ENCODE assay signal across 1 cellular context in the genomic region with DNA sequence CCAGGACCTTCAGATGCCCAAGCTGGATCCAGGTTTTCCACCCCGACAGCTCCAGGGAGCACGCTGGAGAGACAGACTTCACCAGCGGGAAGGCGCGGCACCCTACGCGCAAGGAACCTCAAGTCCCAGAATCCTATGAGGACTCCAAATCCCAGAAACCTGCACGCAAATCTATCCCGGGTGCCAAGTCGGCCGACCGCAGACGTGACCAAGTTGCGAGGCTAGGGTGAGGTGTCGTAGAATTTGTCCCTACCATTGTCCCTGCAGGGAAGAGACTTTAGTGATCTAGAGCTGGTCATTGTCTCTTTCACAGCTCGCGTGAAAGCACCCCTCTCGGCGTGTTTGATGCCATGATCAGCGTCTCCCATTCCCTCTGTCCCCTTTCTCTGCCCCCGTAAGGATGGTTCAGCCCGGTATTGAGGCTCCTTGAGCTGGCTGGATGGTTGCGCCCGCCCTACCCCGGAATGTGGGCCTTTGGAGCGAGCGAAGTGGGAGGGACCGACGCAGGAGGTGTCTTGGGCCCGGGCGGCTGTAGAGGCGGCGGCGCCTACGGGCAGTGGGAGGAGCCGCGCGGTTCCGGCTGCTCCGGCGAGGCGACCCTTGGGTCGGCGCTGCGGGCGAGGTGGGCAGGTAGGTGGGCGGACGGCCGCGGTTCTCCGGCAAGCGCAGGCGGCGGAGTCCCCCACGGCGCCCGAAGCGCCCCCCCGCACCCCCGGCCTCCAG.
TF ChIP-seq lines count a peak whose summit lies in the region.

A gene (plus strand): TSS at position 501 of the 723 bp plus-strand sequence. CDS start 246 bp downstream, outside the sequence.

TF ChIP-seq in HepG2, 621 proteins besides CTCF, POLR2A, EP300 and RAD21 (continued from another document and continues in another):
- TF ChIP-seq, protein P1, sequence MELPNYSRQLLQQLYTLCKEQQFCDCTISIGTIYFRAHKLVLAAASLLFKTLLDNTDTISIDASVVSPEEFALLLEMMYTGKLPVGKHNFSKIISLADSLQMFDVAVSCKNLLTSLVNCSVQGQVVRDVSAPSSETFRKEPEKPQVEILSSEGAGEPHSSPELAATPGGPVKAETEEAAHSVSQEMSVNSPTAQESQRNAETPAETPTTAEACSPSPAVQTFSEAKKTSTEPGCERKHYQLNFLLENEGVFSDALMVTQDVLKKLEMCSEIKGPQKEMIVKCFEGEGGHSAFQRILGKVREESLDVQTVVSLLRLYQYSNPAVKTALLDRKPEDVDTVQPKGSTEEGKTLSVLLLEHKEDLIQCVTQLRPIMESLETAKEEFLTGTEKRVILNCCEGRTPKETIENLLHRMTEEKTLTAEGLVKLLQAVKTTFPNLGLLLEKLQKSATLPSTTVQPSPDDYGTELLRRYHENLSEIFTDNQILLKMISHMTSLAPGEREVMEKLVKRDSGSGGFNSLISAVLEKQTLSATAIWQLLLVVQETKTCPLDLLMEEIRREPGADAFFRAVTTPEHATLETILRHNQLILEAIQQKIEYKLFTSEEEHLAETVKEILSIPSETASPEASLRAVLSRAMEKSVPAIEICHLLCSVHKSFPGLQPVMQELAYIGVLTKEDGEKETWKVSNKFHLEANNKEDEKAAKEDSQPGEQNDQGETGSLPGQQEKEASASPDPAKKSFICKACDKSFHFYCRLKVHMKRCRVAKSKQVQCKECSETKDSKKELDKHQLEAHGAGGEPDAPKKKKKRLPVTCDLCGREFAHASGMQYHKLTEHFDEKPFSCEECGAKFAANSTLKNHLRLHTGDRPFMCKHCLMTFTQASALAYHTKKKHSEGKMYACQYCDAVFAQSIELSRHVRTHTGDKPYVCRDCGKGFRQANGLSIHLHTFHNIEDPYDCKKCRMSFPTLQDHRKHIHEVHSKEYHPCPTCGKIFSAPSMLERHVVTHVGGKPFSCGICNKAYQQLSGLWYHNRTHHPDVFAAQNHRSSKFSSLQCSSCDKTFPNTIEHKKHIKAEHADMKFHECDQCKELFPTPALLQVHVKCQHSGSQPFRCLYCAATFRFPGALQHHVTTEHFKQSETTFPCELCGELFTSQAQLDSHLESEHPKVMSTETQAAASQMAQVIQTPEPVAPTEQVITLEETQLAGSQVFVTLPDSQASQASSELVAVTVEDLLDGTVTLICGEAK (IDR thresholded peaks at IDR 0.05): no peak
- TF ChIP-seq, protein P1 (CRISPR knock-in tag; IDR thresholded peaks at IDR 0.05): peak; percentile 63
- TF ChIP-seq THYN1 (CRISPR knock-in tag; IDR thresholded peaks at IDR 0.05; ENCODE audit: borderline replicate concordance, low read depth): 0 out of 2 replicates have a peak, but pooled peaks have one; percentile 52
- TF ChIP-seq SOX5 (CRISPR knock-in tag; IDR thresholded peaks at IDR 0.05; ENCODE audit: borderline replicate concordance): 0 out of 2 replicates have a peak, but pooled peaks have one; percentile 29
- peak; percentile 78; the same call in 1 of the 2 replicates for TF ChIP-seq PHF21A (CRISPR knock-in tag; IDR thresholded peaks at IDR 0.05)
- TF ChIP-seq, protein P2, sequence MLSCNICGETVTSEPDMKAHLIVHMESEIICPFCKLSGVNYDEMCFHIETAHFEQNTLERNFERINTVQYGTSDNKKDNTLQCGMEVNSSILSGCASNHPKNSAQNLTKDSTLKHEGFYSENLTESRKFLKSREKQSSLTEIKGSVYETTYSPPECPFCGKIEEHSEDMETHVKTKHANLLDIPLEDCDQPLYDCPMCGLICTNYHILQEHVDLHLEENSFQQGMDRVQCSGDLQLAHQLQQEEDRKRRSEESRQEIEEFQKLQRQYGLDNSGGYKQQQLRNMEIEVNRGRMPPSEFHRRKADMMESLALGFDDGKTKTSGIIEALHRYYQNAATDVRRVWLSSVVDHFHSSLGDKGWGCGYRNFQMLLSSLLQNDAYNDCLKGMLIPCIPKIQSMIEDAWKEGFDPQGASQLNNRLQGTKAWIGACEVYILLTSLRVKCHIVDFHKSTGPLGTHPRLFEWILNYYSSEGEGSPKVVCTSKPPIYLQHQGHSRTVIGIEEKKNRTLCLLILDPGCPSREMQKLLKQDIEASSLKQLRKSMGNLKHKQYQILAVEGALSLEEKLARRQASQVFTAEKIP (CRISPR knock-in tag; IDR thresholded peaks at IDR 0.05; ENCODE audit: borderline replicate concordance): 0 out of 2 replicates have a peak, but pooled peaks have one; percentile 62
- TF ChIP-seq GZF1 (CRISPR knock-in tag; IDR thresholded peaks at IDR 0.05): no peak
- peak; percentile 95 for TF ChIP-seq ZNF143 (CRISPR knock-in tag; IDR thresholded peaks at IDR 0.05)
- peak; percentile 45; the same call in 1 of the 2 replicates for TF ChIP-seq ZMYM4 (CRISPR knock-in tag; IDR thresholded peaks at IDR 0.05)
- TF ChIP-seq, protein P3, sequence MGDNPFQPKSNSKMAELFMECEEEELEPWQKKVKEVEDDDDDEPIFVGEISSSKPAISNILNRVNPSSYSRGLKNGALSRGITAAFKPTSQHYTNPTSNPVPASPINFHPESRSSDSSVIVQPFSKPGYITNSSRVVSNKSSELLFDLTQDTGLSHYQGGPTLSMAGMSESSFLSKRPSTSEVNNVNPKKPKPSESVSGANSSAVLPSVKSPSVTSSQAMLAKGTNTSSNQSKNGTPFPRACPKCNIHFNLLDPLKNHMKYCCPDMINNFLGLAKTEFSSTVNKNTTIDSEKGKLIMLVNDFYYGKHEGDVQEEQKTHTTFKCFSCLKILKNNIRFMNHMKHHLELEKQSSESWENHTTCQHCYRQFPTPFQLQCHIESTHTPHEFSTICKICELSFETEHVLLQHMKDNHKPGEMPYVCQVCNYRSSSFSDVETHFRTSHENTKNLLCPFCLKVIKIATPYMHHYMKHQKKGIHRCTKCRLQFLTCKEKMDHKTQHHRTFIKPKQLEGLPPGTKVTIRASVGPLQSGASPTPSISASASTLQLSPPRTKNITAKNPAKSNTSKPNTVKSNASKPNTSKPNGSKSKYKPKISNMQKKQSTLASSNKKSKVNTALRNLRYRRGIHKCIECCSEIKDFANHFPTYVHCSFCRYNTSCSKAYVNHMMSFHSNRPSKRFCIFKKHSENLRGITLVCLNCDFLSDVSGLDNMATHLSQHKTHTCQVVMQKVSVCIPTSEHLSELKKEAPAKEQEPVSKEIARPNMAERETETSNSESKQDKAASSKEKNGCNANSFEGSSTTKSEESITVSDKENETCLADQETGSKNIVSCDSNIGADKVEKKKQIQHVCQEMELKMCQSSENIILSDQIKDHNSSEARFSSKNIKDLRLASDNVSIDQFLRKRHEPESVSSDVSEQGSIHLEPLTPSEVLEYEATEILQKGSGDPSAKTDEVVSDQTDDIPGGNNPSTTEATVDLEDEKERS (CRISPR knock-in tag; IDR thresholded peaks at IDR 0.05): no peak
- peak; percentile 6; the same call in 1 of the 2 replicates for TF ChIP-seq HNF4A (CRISPR knock-in tag; IDR thresholded peaks at IDR 0.05)
- peak; percentile 58; the same call in 1 of the 2 replicates for TF ChIP-seq TAF1 (CRISPR knock-in tag; IDR thresholded peaks at IDR 0.05)
- TF ChIP-seq RBM39 (IDR thresholded peaks at IDR 0.05; ENCODE audit: low read depth, low read length, poor library complexity, severe bottlenecking): peak; percentile 49
- no peak for TF ChIP-seq ZNF326 (CRISPR knock-in tag; IDR thresholded peaks at IDR 0.05; ENCODE audit: borderline replicate concordance)
- TF ChIP-seq GABPB1 (CRISPR knock-in tag; IDR thresholded peaks at IDR 0.05): peak; percentile 75
- 0 out of 2 replicates have a peak, but pooled peaks have one; percentile 35 for TF ChIP-seq RNF2 (conservative IDR thresholded peaks at IDR 0.05; ENCODE audit: low read depth)
- peak; percentile 49; the same call in 1 of the 2 replicates for TF ChIP-seq MYC (CRISPR knock-in tag; IDR thresholded peaks at IDR 0.05; ENCODE audit: borderline replicate concordance)
- TF ChIP-seq MIER3 (CRISPR knock-in tag; IDR thresholded peaks at IDR 0.05; ENCODE audit: borderline replicate concordance): peak; percentile 15; the same call in 1 of the 2 replicates
- peak; percentile 64; the same call in 1 of the 2 replicates for TF ChIP-seq KMT2B (CRISPR knock-in tag; IDR thresholded peaks at IDR 0.05)
- TF ChIP-seq KDM1A (CRISPR knock-in tag; IDR thresholded peaks at IDR 0.05): no peak
- TF ChIP-seq ZNF253 (CRISPR knock-in tag; IDR thresholded peaks at IDR 0.05; ENCODE audit: borderline replicate concordance): 0 out of 2 replicates have a peak, but pooled peaks have one; percentile 32
- peak; percentile 97 for TF ChIP-seq THAP11 (CRISPR knock-in tag; IDR thresholded peaks at IDR 0.05)
- no peak for TF ChIP-seq MAFG (CRISPR knock-in tag; IDR thresholded peaks at IDR 0.05)
- TF ChIP-seq, protein P4, sequence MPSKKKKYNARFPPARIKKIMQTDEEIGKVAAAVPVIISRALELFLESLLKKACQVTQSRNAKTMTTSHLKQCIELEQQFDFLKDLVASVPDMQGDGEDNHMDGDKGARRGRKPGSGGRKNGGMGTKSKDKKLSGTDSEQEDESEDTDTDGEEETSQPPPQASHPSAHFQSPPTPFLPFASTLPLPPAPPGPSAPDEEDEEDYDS (CRISPR knock-in tag; IDR thresholded peaks at IDR 0.05): peak; percentile 72
- peak; percentile 34; the same call in 1 of the 2 replicates for TF ChIP-seq MED1 (CRISPR knock-in tag; IDR thresholded peaks at IDR 0.05)
- 0 out of 2 replicates have a peak, but pooled peaks have one; percentile 57 for TF ChIP-seq ZNF343 (CRISPR knock-in tag; IDR thresholded peaks at IDR 0.05)
- no peak; the same call in 1 of the 2 replicates for TF ChIP-seq ZNF446 (CRISPR knock-in tag; IDR thresholded peaks at IDR 0.05)
- peak; percentile 66 for TF ChIP-seq ASH2L (IDR thresholded peaks at IDR 0.05; ENCODE audit: insufficient read length, low read depth, low read length)
- peak; percentile 83 for TF ChIP-seq POLR2G (IDR thresholded peaks at IDR 0.05; ENCODE audit: low read depth, low read length)
- peak; percentile 50 for TF ChIP-seq IRF2 (CRISPR knock-in tag; IDR thresholded peaks at IDR 0.05)
- TF ChIP-seq ZNF788 (CRISPR knock-in tag; IDR thresholded peaks at IDR 0.05; ENCODE audit: borderline replicate concordance): peak; percentile 15; the same call in 1 of the 2 replicates
- TF ChIP-seq, protein P5, sequence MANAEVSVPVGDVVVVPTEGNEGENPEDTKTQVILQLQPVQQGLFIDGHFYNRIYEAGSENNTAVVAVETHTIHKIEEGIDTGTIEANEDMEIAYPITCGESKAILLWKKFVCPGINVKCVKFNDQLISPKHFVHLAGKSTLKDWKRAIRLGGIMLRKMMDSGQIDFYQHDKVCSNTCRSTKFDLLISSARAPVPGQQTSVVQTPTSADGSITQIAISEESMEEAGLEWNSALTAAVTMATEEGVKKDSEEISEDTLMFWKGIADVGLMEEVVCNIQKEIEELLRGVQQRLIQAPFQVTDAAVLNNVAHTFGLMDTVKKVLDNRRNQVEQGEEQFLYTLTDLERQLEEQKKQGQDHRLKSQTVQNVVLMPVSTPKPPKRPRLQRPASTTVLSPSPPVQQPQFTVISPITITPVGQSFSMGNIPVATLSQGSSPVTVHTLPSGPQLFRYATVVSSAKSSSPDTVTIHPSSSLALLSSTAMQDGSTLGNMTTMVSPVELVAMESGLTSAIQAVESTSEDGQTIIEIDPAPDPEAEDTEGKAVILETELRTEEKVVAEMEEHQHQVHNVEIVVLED (CRISPR knock-in tag; IDR thresholded peaks at IDR 0.05; ENCODE audit: borderline replicate concordance): peak; percentile 83
- peak; percentile 80 for TF ChIP-seq ZNF781 (CRISPR knock-in tag; IDR thresholded peaks at IDR 0.05; ENCODE audit: borderline replicate concordance, not compliant biosample characterization)
- TF ChIP-seq TMF1 (CRISPR knock-in tag; IDR thresholded peaks at IDR 0.05; ENCODE audit: low read depth): no peak
- TF ChIP-seq, protein P6, sequence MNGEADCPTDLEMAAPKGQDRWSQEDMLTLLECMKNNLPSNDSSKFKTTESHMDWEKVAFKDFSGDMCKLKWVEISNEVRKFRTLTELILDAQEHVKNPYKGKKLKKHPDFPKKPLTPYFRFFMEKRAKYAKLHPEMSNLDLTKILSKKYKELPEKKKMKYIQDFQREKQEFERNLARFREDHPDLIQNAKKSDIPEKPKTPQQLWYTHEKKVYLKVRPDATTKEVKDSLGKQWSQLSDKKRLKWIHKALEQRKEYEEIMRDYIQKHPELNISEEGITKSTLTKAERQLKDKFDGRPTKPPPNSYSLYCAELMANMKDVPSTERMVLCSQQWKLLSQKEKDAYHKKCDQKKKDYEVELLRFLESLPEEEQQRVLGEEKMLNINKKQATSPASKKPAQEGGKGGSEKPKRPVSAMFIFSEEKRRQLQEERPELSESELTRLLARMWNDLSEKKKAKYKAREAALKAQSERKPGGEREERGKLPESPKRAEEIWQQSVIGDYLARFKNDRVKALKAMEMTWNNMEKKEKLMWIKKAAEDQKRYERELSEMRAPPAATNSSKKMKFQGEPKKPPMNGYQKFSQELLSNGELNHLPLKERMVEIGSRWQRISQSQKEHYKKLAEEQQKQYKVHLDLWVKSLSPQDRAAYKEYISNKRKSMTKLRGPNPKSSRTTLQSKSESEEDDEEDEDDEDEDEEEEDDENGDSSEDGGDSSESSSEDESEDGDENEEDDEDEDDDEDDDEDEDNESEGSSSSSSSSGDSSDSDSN (CRISPR knock-in tag; IDR thresholded peaks at IDR 0.05): peak; percentile 89
- TF ChIP-seq AHR (CRISPR knock-in tag; IDR thresholded peaks at IDR 0.05): 0 out of 2 replicates have a peak, but pooled peaks have one; percentile 73
- peak; percentile 97 for TF ChIP-seq BHLHE40 (IDR thresholded peaks at IDR 0.05; ENCODE audit: low read length)
- TF ChIP-seq, protein P7, sequence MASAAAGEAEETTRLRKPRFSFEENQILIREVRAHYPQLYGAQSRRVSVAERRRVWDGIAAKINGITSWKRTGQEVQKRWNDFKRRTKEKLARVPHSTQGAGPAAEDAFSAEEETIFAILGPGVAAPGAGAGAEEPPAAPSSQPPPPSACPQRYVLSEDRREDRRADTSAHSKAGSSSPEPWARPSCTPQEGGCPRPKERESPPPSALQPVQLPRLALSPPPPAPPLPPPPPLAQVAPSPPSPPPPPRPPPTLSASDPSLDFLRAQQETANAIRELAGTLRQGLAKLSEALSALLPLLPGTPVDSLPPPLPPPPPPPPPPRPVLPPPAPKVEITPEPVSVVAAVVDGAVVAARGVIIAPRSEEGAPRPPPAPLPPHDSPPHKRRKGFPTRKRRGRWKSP (CRISPR knock-in tag; IDR thresholded peaks at IDR 0.05): peak; percentile 73
